ENCODE assay signal across 12 cellular contexts in genomic region chr20:23664046-23664445, GRCh38. TPM values are rescaled to one million over a fixed set of nuclear protein-coding genes. Genes with fewer than 3 reads are reported as not detected.
A peak's percentile ranks its signal among the peaks of the same experiment; 100 is the strongest.
DNase-seq lines count a peak whose midpoint lies in the region; ATAC-seq, FAIRE-seq and TF ChIP-seq lines count a peak whose summit lies in the region.
"Not testable (repeated sequence)": the region's sequence is repeated elsewhere in the genome, so short reads cannot be mapped to it uniquely, and the experiment has no call there.
"Had no signal": no experiment of that assay in that cellular context is flagged by ENCODE, and none has a peak within 500 bp of the region (broad histone marks: within the 10 kb centered on the region; RNA-seq: fewer than 3 reads in every experiment).

No MANE protein-coding gene starts in this region.

- H3K4me3 ChIP-seq in BLaER1 treated with 17β-estradiol and CSF1 and Interleukin-3, amounts not matched to agents 10 nM and 100 nM; K562; endodermal cell (ENCODE audit: low read length); esophagus muscularis mucosa; mesendoderm (ENCODE audit: low read length): not testable (repeated sequence)

- BruUV-seq in K562 (replicated peaks; lab: Mats Ljungman, UMichigan): not testable (repeated sequence)

- not testable (repeated sequence) for TF ChIP-seq POLR2A in K562 (conservative IDR thresholded peaks at IDR 0.05); esophagus muscularis mucosa (IDR thresholded peaks at IDR 0.05; ENCODE audit: low read depth)

- not testable (repeated sequence) for H3K4ac ChIP-seq in mesendoderm (ENCODE audit: low read depth, low read length)

- intact Hi-C loops in K562 (cut with micrococcal nuclease): not testable (repeated sequence)
- intact Hi-C loops in esophagus muscularis mucosa (cut with DNase I): loop anchor here (10.0 kb wide), 1 partner anchor 219 kb away; no protein-coding TSS in a partner anchor

- not testable (repeated sequence) for ATAC-seq in K562

- not testable (repeated sequence) for H2AFZ ChIP-seq in K562 (ENCODE audit: low read depth, low read length)

- not testable (repeated sequence) for H3K36me3 ChIP-seq in BLaER1 treated with 17β-estradiol and CSF1 and Interleukin-3, amounts not matched to agents 10 nM and 100 nM; K562 (ENCODE audit: control insufficient read depth, insufficient read depth, low read length); endodermal cell (ENCODE audit: control insufficient read depth, insufficient read depth, low read length); esophagus muscularis mucosa; mesendoderm (ENCODE audit: control insufficient read depth, insufficient read depth, low read length)

- not testable (repeated sequence) for TF ChIP-seq RAD21 in K562 (CRISPR knock-in tag; conservative IDR thresholded peaks at IDR 0.05 in 1 of 2, IDR thresholded peaks at IDR 0.05 in 1 of 2)

- H2AK5ac ChIP-seq in mesendoderm (ENCODE audit: low read length): not testable (repeated sequence)

- not testable (repeated sequence) for H3K56ac ChIP-seq in mesendoderm (ENCODE audit: low read length)

- not testable (repeated sequence) for H3K27ac ChIP-seq in BLaER1 treated with 17β-estradiol and CSF1 and Interleukin-3, amounts not matched to agents 10 nM and 100 nM; K562 (ENCODE audit: extremely low read depth, low read depth, low read length); endodermal cell (ENCODE audit: low read depth, low read length); esophagus muscularis mucosa (replicated peaks in 1 of 4); mesendoderm (ENCODE audit: low read depth, low read length)

- not testable (repeated sequence) for H2BK15ac ChIP-seq in mesendoderm (replicated peaks; ENCODE audit: low read depth)

- in situ Hi-C loops in K562 (cut with MboI): not testable (repeated sequence)

- H3K4me1 Mint-ChIP-seq in endodermal cell: peaks cover 31% of the 10 kb centered on the region

- H3K79me2 ChIP-seq in K562 (ENCODE audit: control insufficient read depth, insufficient read depth, low read length); mesendoderm (ENCODE audit: control insufficient read depth, insufficient read depth, low read length): not testable (repeated sequence)

- not testable (repeated sequence) for FAIRE-seq in K562 (lab: Jason Lieb, UNC)

- not testable (repeated sequence) for H2BK120ac ChIP-seq in mesendoderm (ENCODE audit: low read depth, low read length)

- H3K36me3 Mint-ChIP-seq in endodermal cell (ENCODE audit: low read depth): not testable (repeated sequence)

- not testable (repeated sequence) for DNase-seq in K562 (ENCODE audit: extremely low read depth in 1 of 4, low spot score in 3 of 4)
- DNase-seq in endodermal cell (peak; percentile 44), esophagus muscularis mucosa (ENCODE audit: extremely low spot score) (peak; percentile 42), mesendoderm (peak; percentile 71)

- H3K9me3 Mint-ChIP-seq in endodermal cell: not testable (repeated sequence)

- H3K79me1 ChIP-seq in mesendoderm (ENCODE audit: low read length): not testable (repeated sequence)

- not testable (repeated sequence) for H3K9me1 ChIP-seq in K562 (ENCODE audit: control insufficient read depth, insufficient read depth, low read length)

- 3% methylated on average over 4 of the region's 4 CpGs for WGBS in K562 (ENCODE audit: insufficient coverage, low coverage, missing lambda C conversion rate)
- WGBS in endodermal cell (ENCODE audit: insufficient coverage in 1 of 2, insufficient read length in 1 of 2), 2 experiments: 54 to 59% methylated on average over 4 of the region's 4 CpGs
- WGBS in esophagus muscularis mucosa: 68% methylated on average over 4 of the region's 4 CpGs
- WGBS in mesendoderm (ENCODE audit: extremely low coverage, insufficient coverage, low lambda C conversion rate): no CpG with 5 or more reads among the region's 4 CpGs

- not testable (repeated sequence) for H3K4me3 Mint-ChIP-seq in endodermal cell

- peaks cover 16 to 61% (median 44%) of the 10 kb centered on the region in 10 experiments; a peak in 19 of 20 replicates for H3K4me1 ChIP-seq in BLaER1 treated with 17β-estradiol and CSF1 and Interleukin-3, amounts not matched to agents 10 nM and 100 nM
- H3K4me1 ChIP-seq in K562 (replicated peaks in 1 of 2; ENCODE audit: control insufficient read depth in 2 of 2, insufficient read depth in 2 of 2, low read length in 2 of 2): peaks cover 4 to 14% of the 10 kb centered on the region in 2 experiments; a peak in 4 of 5 replicates
- not testable (repeated sequence) for H3K4me1 ChIP-seq in endodermal cell (ENCODE audit: control insufficient read depth, insufficient read depth, low read length); mesendoderm (ENCODE audit: control insufficient read depth, low read depth, low read length)
- H3K4me1 ChIP-seq in esophagus muscularis mucosa: peaks cover 0 to 10% (median 6%) of the 10 kb centered on the region in 4 donors

- H4K8ac ChIP-seq in mesendoderm (ENCODE audit: low read depth, low read length): not testable (repeated sequence)

- not testable (repeated sequence) for TF ChIP-seq EP300 in K562 (IDR thresholded peaks at IDR 0.05; ENCODE audit: low read length); esophagus muscularis mucosa (IDR thresholded peaks at IDR 0.05)

- not testable (repeated sequence) for H3K23ac ChIP-seq in mesendoderm (ENCODE audit: low read length)

- TF ChIP-seq CTCF in K562 (IDR thresholded peaks at IDR 0.05 in 2 of 3, conservative IDR thresholded peaks at IDR 0.05 in 1 of 3; ENCODE audit: insufficient read depth in 2 of 3, low read depth in 1 of 3, low read length in 3 of 3); endodermal cell (conservative IDR thresholded peaks at IDR 0.05); esophagus muscularis mucosa (IDR thresholded peaks at IDR 0.05): not testable (repeated sequence)

- CTCF ChIA-PET in K562 (lab: Yijun Ruan, JAX; ENCODE audit: low intra/inter-chr PET ratio): not testable (repeated sequence)

- H3K9me3 ChIP-seq in BLaER1 treated with 17β-estradiol and CSF1 and Interleukin-3, amounts not matched to agents 10 nM and 100 nM (replicated peaks in 1 of 11); K562 (replicated peaks; ENCODE audit: control insufficient read depth, insufficient read depth, low read depth, low read length); endodermal cell (ENCODE audit: control insufficient read depth, low read length); esophagus muscularis mucosa: not testable (repeated sequence)

- not testable (repeated sequence) for H3K27me3 Mint-ChIP-seq in endodermal cell (ENCODE audit: insufficient read depth)

- not testable (repeated sequence) for H3K27me3 ChIP-seq in BLaER1 treated with 17β-estradiol and CSF1 and Interleukin-3, amounts not matched to agents 10 nM and 100 nM; K562 (ENCODE audit: control insufficient read depth in 2 of 2, insufficient read depth in 2 of 2, low read length in 2 of 2); endodermal cell (ENCODE audit: control insufficient read depth, insufficient read depth, low read length, poor library complexity, severe bottlenecking); esophagus muscularis mucosa; mesendoderm (ENCODE audit: insufficient read depth, low read length, poor library complexity)

- H3K18ac ChIP-seq in mesendoderm (ENCODE audit: low read length): not testable (repeated sequence)

- not testable (repeated sequence) for H4K5ac ChIP-seq in mesendoderm (ENCODE audit: low read length)

- not testable (repeated sequence) for H3K27ac Mint-ChIP-seq in endodermal cell

- not testable (repeated sequence) for H3K9ac ChIP-seq in BLaER1 treated with 17β-estradiol and CSF1 and Interleukin-3, amounts not matched to agents 10 nM and 100 nM; K562 (ENCODE audit: insufficient read depth in 1 of 2, low read depth in 2 of 2, low read length in 2 of 2); endodermal cell (ENCODE audit: extremely low read depth, low read length, poor library complexity, severe bottlenecking); mesendoderm (ENCODE audit: low read length)

- peak overlapping the region in 8 of 11 experiments; percentile 4 to 56 (median 32); a peak in 11 of 22 replicates for H3K4me2 ChIP-seq in BLaER1 treated with 17β-estradiol and CSF1 and Interleukin-3, amounts not matched to agents 10 nM and 100 nM
- not testable (repeated sequence) for H3K4me2 ChIP-seq in K562 (ENCODE audit: insufficient read depth, low read length); mesendoderm (ENCODE audit: low read length)

- not testable (repeated sequence) for H2BK5ac ChIP-seq in mesendoderm (ENCODE audit: low read length)

- H4K20me1 ChIP-seq in BLaER1 treated with 17β-estradiol and CSF1 and Interleukin-3, amounts not matched to agents 10 nM and 100 nM; K562 (replicated peaks; ENCODE audit: control insufficient read depth, insufficient read depth, low read length): not testable (repeated sequence)

- POLR2A ChIA-PET in K562 (lab: Yijun Ruan, JAX): not testable (repeated sequence)

RNA-seq across cellular contexts. Expression of gene CST4, which starts 24.8 kb away (rescaled TPM):
- total RNA-seq in K562 (2011; cell fraction: chromatin; rRNA removed; ENCODE audit: low replicate concordance): not detected in 2 replicates
- total RNA-seq in K562 (2011; cell fraction: nucleolus; rRNA removed): not detected in 2 replicates
- not detected in 2 replicates for total RNA-seq in K562 (2011; cell fraction: nucleoplasm; rRNA removed)
- total RNA-seq in K562 (2014; rRNA removed) (not detected in 2 replicates), K562 (2014; rRNA removed; fragmentation: Illumina TruSeq; extraction: Trizol) (not detected in 2 replicates), K562 (2015; rRNA removed; fragmentation: Illumina TruSeq; extraction: Trizol) (not detected in 2 replicates), K562 (2021) (not detected in 2 replicates), endodermal cell (1 to 10 TPM; 2.0 to 2.3 TPM), esophagus muscularis mucosa (not detected)
- polyA plus RNA-seq in K562 (2011; rRNA removed) (not detected in 2 replicates), K562 (2014; fragmentation: Illumina TruSeq; extraction: Trizol) (not detected in 2 replicates), K562 (2014; fragmentation: Nextera tagmentation; extraction: Ambion mirVana) (not detected), K562 (2014; rRNA removed) (not detected in 2 replicates)
- polyA plus RNA-seq in K562 (2011; cell fraction: cytosol; rRNA removed): not detected in 2 replicates
- not detected in 2 replicates for polyA plus RNA-seq in K562 (2011; cell fraction: nucleus; rRNA removed)
- polyA plus RNA-seq in K562 (2012): not detected in 2 replicates
- polyA minus RNA-seq in K562 (2011; rRNA and poly(A)+ RNA removed): not detected in 2 replicates
- polyA minus RNA-seq in K562 (2011; cell fraction: cytosol; rRNA and poly(A)+ RNA removed): not detected in 2 replicates
- polyA minus RNA-seq in K562 (2011; cell fraction: nucleus; rRNA and poly(A)+ RNA removed): not detected in 2 replicates
- 0.68 TPM for polyA plus RNA-seq in endodermal cell (2013, experiment 1 of 2)
- 0.54 TPM for polyA plus RNA-seq in endodermal cell (2013, experiment 2 of 2)
- polyA plus RNA-seq in mesendoderm (2013, experiment 1 of 2): 0.10 TPM
- polyA plus RNA-seq in mesendoderm (2013, experiment 2 of 2): not detected
- total RNA-seq: A673; Calu3; CD4-positive, alpha-beta memory T cell; CD4-positive, CD25-positive, alpha-beta regulatory T cell; CD8-positive, alpha-beta memory T cell had no signal
- polyA plus RNA-seq: AG04450; CD14-positive monocyte; CD4-positive, alpha-beta memory T cell; CD4-positive, CD25-positive, alpha-beta regulatory T cell; CD8-positive, alpha-beta memory T cell had no signal

RNA-seq across cellular contexts. Expression of gene CST3, which starts 26.3 kb away (rescaled TPM):
- 9.8 and 40.0 TPM in 2 replicates for total RNA-seq in K562 (2011; cell fraction: chromatin; rRNA removed; ENCODE audit: low replicate concordance)
- total RNA-seq in K562 (2011; cell fraction: nucleolus; rRNA removed): 96.9 and 115 TPM in 2 replicates
- total RNA-seq in K562 (2011; cell fraction: nucleoplasm; rRNA removed): 57.6 and 64.2 TPM in 2 replicates
- total RNA-seq in K562 (2014; rRNA removed): 66.7 and 81.2 TPM in 2 replicates
- total RNA-seq in K562 (2014; rRNA removed; fragmentation: Illumina TruSeq; extraction: Trizol): 14.8 and 23.1 TPM in 2 replicates
- total RNA-seq in K562 (2015; rRNA removed; fragmentation: Illumina TruSeq; extraction: Trizol): 42.9 and 48.5 TPM in 2 replicates
- total RNA-seq in K562 (2021): 111 and 113 TPM in 2 replicates
- polyA plus RNA-seq in K562 (2011; rRNA removed): 46.6 and 83.5 TPM in 2 replicates
- 110 and 262 TPM in 2 replicates for polyA plus RNA-seq in K562 (2011; cell fraction: cytosol; rRNA removed)
- 22.3 and 27.1 TPM in 2 replicates for polyA plus RNA-seq in K562 (2011; cell fraction: nucleus; rRNA removed)
- polyA plus RNA-seq in K562 (2012): 114 and 177 TPM in 2 replicates
- 52.1 and 55.2 TPM in 2 replicates for polyA plus RNA-seq in K562 (2014; fragmentation: Illumina TruSeq; extraction: Trizol)
- polyA plus RNA-seq in K562 (2014; fragmentation: Nextera tagmentation; extraction: Ambion mirVana): 10 to 100 TPM in 1 of 2 experiments, 1 to 10 TPM in 1; 8.7 to 12.4 TPM
- 103 and 110 TPM in 2 replicates for polyA plus RNA-seq in K562 (2014; rRNA removed)
- polyA minus RNA-seq in K562 (2011; rRNA and poly(A)+ RNA removed): 20.5 and 29.9 TPM in 2 replicates
- polyA minus RNA-seq in K562 (2011; cell fraction: cytosol; rRNA and poly(A)+ RNA removed): 56.7 and 67.3 TPM in 2 replicates
- polyA minus RNA-seq in K562 (2011; cell fraction: nucleus; rRNA and poly(A)+ RNA removed): 11.2 and 12.6 TPM in 2 replicates
- 100 to 1,000 TPM; 131 to 177 TPM for total RNA-seq in endodermal cell
- 161 TPM for polyA plus RNA-seq in endodermal cell (2013, experiment 1 of 2)
- 145 TPM for polyA plus RNA-seq in endodermal cell (2013, experiment 2 of 2)
- total RNA-seq in esophagus muscularis mucosa: 1,000 to 10,000 TPM; 1,253 to 2,184 (median 1,709) TPM
- polyA plus RNA-seq in mesendoderm (2013, experiment 1 of 2): 24.4 TPM
- polyA plus RNA-seq in mesendoderm (2013, experiment 2 of 2): 24.4 TPM

RNA-seq across cellular contexts. Expression of gene CST9, which starts 58.3 kb away (rescaled TPM):
- total RNA-seq in K562 (2011; cell fraction: chromatin; rRNA removed; ENCODE audit: low replicate concordance): not detected in 2 replicates
- not detected in 2 replicates for total RNA-seq in K562 (2011; cell fraction: nucleolus; rRNA removed)
- 0.38 TPM in 1 of 2 replicates, not detected in the other for total RNA-seq in K562 (2011; cell fraction: nucleoplasm; rRNA removed)
- not detected in 2 replicates for total RNA-seq in K562 (2014; rRNA removed)
- not detected in 2 replicates for total RNA-seq in K562 (2014; rRNA removed; fragmentation: Illumina TruSeq; extraction: Trizol)
- not detected in 2 replicates for total RNA-seq in K562 (2015; rRNA removed; fragmentation: Illumina TruSeq; extraction: Trizol)
- not detected in 2 replicates for total RNA-seq in K562 (2021)
- not detected in 2 replicates for polyA plus RNA-seq in K562 (2011; rRNA removed)
- polyA plus RNA-seq in K562 (2011; cell fraction: cytosol; rRNA removed): not detected in 2 replicates
- polyA plus RNA-seq in K562 (2011; cell fraction: nucleus; rRNA removed): not detected in 2 replicates
- not detected in 2 replicates for polyA plus RNA-seq in K562 (2012)
- not detected in 2 replicates for polyA plus RNA-seq in K562 (2014; fragmentation: Illumina TruSeq; extraction: Trizol)
- polyA plus RNA-seq in K562 (2014; fragmentation: Nextera tagmentation; extraction: Ambion mirVana): not detected
- polyA plus RNA-seq in K562 (2014; rRNA removed): not detected in 2 replicates
- not detected in 2 replicates for polyA minus RNA-seq in K562 (2011; rRNA and poly(A)+ RNA removed)
- not detected in 2 replicates for polyA minus RNA-seq in K562 (2011; cell fraction: cytosol; rRNA and poly(A)+ RNA removed)
- polyA minus RNA-seq in K562 (2011; cell fraction: nucleus; rRNA and poly(A)+ RNA removed): not detected in 2 replicates
- not detected for total RNA-seq in endodermal cell
- polyA plus RNA-seq in endodermal cell (2013, experiment 1 of 2): not detected
- polyA plus RNA-seq in endodermal cell (2013, experiment 2 of 2): not detected
- total RNA-seq in esophagus muscularis mucosa: not detected
- polyA plus RNA-seq in mesendoderm (2013, experiment 1 of 2): not detected
- polyA plus RNA-seq in mesendoderm (2013, experiment 2 of 2): 0.03 TPM
- total RNA-seq: A673; Calu3; CD4-positive, alpha-beta memory T cell; CD4-positive, CD25-positive, alpha-beta regulatory T cell; CD8-positive, alpha-beta memory T cell had no signal
- polyA plus RNA-seq: AG04450; CD4-positive, alpha-beta memory T cell; CD4-positive, CD25-positive, alpha-beta regulatory T cell; CD8-positive, alpha-beta memory T cell had no signal

Comparison
In these comparisons a context has a peak if more than half of its experiments do, and no peak if none do; other contexts are left out.
1. RNA of gene CST3, which starts 26.3 kb away (total RNA-seq): 1,253 to 2,184 TPM in esophagus muscularis mucosa; 131 to 177 TPM in endodermal cell and 9.8 to 115 TPM in K562; every median in the first group is over 4 times any median in the second.